ENCODE assay signal across 7 cellular contexts in genomic region chr2:110354294-110355018, GRCh38.
DNase-seq lines count a peak whose midpoint lies in the region; ATAC-seq, FAIRE-seq and TF ChIP-seq lines count a peak whose summit lies in the region.
"Not testable (repeated sequence)": the region's sequence is repeated elsewhere in the genome, so short reads cannot be mapped to it uniquely, and the experiment has no call there.

No MANE protein-coding gene starts in this region.

- not testable (repeated sequence) for H3K4me1 ChIP-seq in A549, body of pancreas, left lung

- TF ChIP-seq EP300 in A549 (IDR thresholded peaks at IDR 0.05), result not testable (repeated sequence)

- H3K36me3 ChIP-seq in body of pancreas (replicated peaks in 1 of 2; ENCODE audit: insufficient read depth in 1 of 2, low read depth in 2 of 2); left lung: not testable (repeated sequence)

- not testable (repeated sequence) for DNase-seq in A549 (ENCODE audit: low read depth in 1 of 2, low spot score in 1 of 2); HTR-8/SVneo (ENCODE audit: insufficient read length, low spot score); RCC 7860 (ENCODE audit: low spot score); body of pancreas; left lung; omental fat pad (ENCODE audit: low spot score)

- CTCF ChIA-PET in A549 (lab: Yijun Ruan, JAX), result not testable (repeated sequence)

- H3K27me3 ChIP-seq in body of pancreas, left lung: not testable (repeated sequence)

- not testable (repeated sequence) for H3K27ac ChIP-seq in A549, left lung
- H3K27ac ChIP-seq in body of pancreas, result peak overlapping the region in 1 of 4 donors; percentile 48

- peak; percentile 87 to 91 for ATAC-seq in A549
- ATAC-seq in body of pancreas, result peak; percentile 91
- ATAC-seq in esophagus mucosa, result peak; percentile 85
- peak; percentile 97 for ATAC-seq in left lung
- peak; percentile 84 for ATAC-seq in omental fat pad (ENCODE audit: low FRiP score)

- intact Hi-C loops in body of pancreas (cut with DNase I); left lung (cut with DNase I): not testable (repeated sequence)

- not testable (repeated sequence) for H3K4me2 ChIP-seq in A549

- POLR2A ChIA-PET in A549 (lab: Yijun Ruan, JAX), result not testable (repeated sequence)

- H3K9me3 ChIP-seq in A549, body of pancreas, left lung: not testable (repeated sequence)

- WGBS in A549 (ENCODE audit: missing lambda C conversion rate), result no CpG with 5 or more reads among the region's 5 CpGs
- no CpG with 5 or more reads among the region's 5 CpGs for WGBS in body of pancreas, 2 donors

- TF ChIP-seq POLR2A in A549 (IDR thresholded peaks at IDR 0.05; ENCODE audit: low read length); body of pancreas (IDR thresholded peaks at IDR 0.05): not testable (repeated sequence)

- not testable (repeated sequence) for H3K4me3 ChIP-seq in A549, body of pancreas, left lung

- not testable (repeated sequence) for TF ChIP-seq CTCF in A549 (IDR thresholded peaks at IDR 0.05); body of pancreas (IDR thresholded peaks at IDR 0.05); left lung (IDR thresholded peaks at IDR 0.05); omental fat pad (IDR thresholded peaks at IDR 0.05)

- TF ChIP-seq RAD21 in A549 (conservative IDR thresholded peaks at IDR 0.05 in 1 of 2, IDR thresholded peaks at IDR 0.05 in 1 of 2), result not testable (repeated sequence)

- not testable (repeated sequence) for FAIRE-seq in A549 (lab: Jason Lieb, UNC)
- FAIRE-seq in HTR-8/SVneo (lab: Jason Lieb, UNC) (peak; percentile 72), RCC 7860 (lab: Jason Lieb, UNC) (peak; percentile 92)
